In the genomic region with DNA sequence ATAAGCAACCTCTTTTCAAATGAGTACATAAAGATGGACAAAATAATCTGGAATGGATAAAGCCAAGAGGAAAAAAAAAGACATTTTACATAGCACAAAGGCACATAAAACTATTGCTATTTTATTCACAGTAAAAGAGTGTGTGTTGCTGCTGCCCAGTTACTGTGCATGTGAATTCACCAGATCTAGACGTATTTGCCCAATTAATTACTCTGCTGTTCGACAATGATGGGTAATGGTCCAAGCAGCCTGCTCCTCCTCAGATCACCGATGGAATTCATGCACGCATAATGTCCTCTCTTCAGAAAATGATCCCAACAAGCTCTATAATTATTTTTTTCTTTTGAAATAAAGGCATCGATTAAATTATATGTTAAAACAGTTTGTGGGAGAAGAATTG, we compare ENCODE assay signal across 29 cellular contexts.
DNase-seq lines count a peak whose midpoint lies in the region; TF ChIP-seq lines count a peak whose summit lies in the region.
"Had no signal": no experiment of that assay in that cellular context is flagged by ENCODE, and none has a peak within 500 bp of the region (broad histone marks: within the 10 kb centered on the region; RNA-seq: fewer than 3 reads in every experiment).

No MANE protein-coding gene starts in this region.

- H3K27me3 Mint-ChIP-seq in neural progenitor cell (ENCODE audit: insufficient read depth, low read depth), result no peaks in the 10 kb centered on the region
- peaks cover 16 to 21% of the 10 kb centered on the region in 2 donors for H3K27me3 Mint-ChIP-seq in CD4-positive, alpha-beta memory T cell

- H3K36me3 ChIP-seq in neural progenitor cell, result no peaks in the 10 kb centered on the region
- no peaks in the 10 kb centered on the region for H3K36me3 ChIP-seq in CD4-positive, alpha-beta memory T cell (ENCODE audit: insufficient read depth, low read length)
- no peaks in the 10 kb centered on the region for H3K36me3 ChIP-seq in transverse colon
- H3K36me3 ChIP-seq: HAP-1 had no signal

- WGBS in transverse colon (ENCODE audit: low coverage in 1 of 2), 2 donors, result 82 to 84% methylated on average over 4 to 5 of the region's 5 CpGs

- DNase-seq in NCI-H748 (lab: John Stamatoyannopoulos, UW; ENCODE audit: unreplicated experiment) (peak; percentile 14), NCI-H748 treated with DMSO at 0.1 percent for 48 hours (lab: John Stamatoyannopoulos, UW) (no peak), cerebellum (ENCODE audit: low spot score) (peak; percentile 31), neural progenitor cell (ENCODE audit: low spot score) (no peak), transverse colon (no peak), SKM-1 (lab: John Stamatoyannopoulos, UW; ENCODE audit: unreplicated experiment) (no peak)
- no peak for DNase-seq in CD4-positive, alpha-beta memory T cell
- DNase-seq: CD8-positive, alpha-beta memory T cell; DMS 273 treated with DMSO at 0.1 percent for 48 hours; DMS79; EL; GM23248; HFFc6; NCI-H1048; NCI-H1417 treated with DMSO at 0.1 percent for 48 hours; NCI-H187; NCI-H2081 treated with DMSO at 0.1 percent for 48 hours; NCI-H2171; NCI-H226; NCI-H510A; NCI-H774; PC-3 had no signal

- intact Hi-C loops in CD4-positive, alpha-beta memory T cell (cut with micrococcal nuclease), result no loop called here
- intact Hi-C loops in transverse colon (cut with DNase I; ENCODE audit: low total_unique reads), result no loop called here

- CTCF ChIA-PET in CD4-positive, alpha-beta memory T cell (lab: Charles Lee; ENCODE audit: partially characterized antibody), result interaction anchor here (1.1 to 1.2 kb wide), 2 partner anchors 920 kb away, joined by 3 read pairs; no protein-coding TSS in a partner anchor

- H3K4me2 ChIP-seq in neural progenitor cell, result peak overlapping the region; percentile 72
- H3K4me2 ChIP-seq: KMS-11, SK-N-SH had no signal

- in situ Hi-C loops in transverse colon (cut with MboI; ENCODE audit: low pct_ligation_motif_present in 1 of 4, low pct_unique_long_range_greater_than_20kb in 1 of 4, low sequenced_read_pairs in 3 of 4), result loop anchor here in 1 of 4 donors (10.0 kb wide), 1 partner anchor 915 kb away; no protein-coding TSS in a partner anchor

- peaks cover 11% of the 10 kb centered on the region for H3F3A ChIP-seq in neural progenitor cell (ENCODE audit: low read depth)

- H2AFZ ChIP-seq in neural progenitor cell (replicated peaks), result peak overlapping the region; percentile 73
- H2AFZ ChIP-seq: GM23248 had no signal

- peaks cover 25% of the 10 kb centered on the region for H3K4me1 ChIP-seq in neural progenitor cell
- no peaks in the 10 kb centered on the region for H3K4me1 ChIP-seq in CD4-positive, alpha-beta memory T cell (ENCODE audit: insufficient read depth, low read length)
- no peaks in the 10 kb centered on the region for H3K4me1 ChIP-seq in transverse colon
- H3K4me1 ChIP-seq: HAP-1 had no signal

- TF ChIP-seq CTCF in neural progenitor cell (IDR thresholded peaks at IDR 0.05) (no peak), transverse colon (IDR thresholded peaks at IDR 0.05) (no peak)

- H3K9ac ChIP-seq in neural progenitor cell, result no peak overlapping the region
- H3K9ac ChIP-seq: GM23248, KMS-11, SK-N-SH had no signal

- TF ChIP-seq POLR2A in transverse colon (IDR thresholded peaks at IDR 0.05), result no peak

- no peaks in the 10 kb centered on the region for H3K36me3 Mint-ChIP-seq in neural progenitor cell
- no peaks in the 10 kb centered on the region for H3K36me3 Mint-ChIP-seq in CD4-positive, alpha-beta memory T cell
- H3K36me3 Mint-ChIP-seq: CD8-positive, alpha-beta memory T cell; IgD-negative memory B cell had no signal

- no peaks in the 10 kb centered on the region for H4K20me1 ChIP-seq in neural progenitor cell (ENCODE audit: low read depth)

- no peak overlapping the region for H3K27ac ChIP-seq in neural progenitor cell
- H3K27ac ChIP-seq in CD4-positive, alpha-beta memory T cell (ENCODE audit: low read depth, low read length), result no peak overlapping the region
- no peak overlapping the region for H3K27ac ChIP-seq in transverse colon
- H3K27ac ChIP-seq: 22Rv1, C4-2B, GM23248, KMS-11 had no signal

- H3K4me3 Mint-ChIP-seq in neural progenitor cell, result no peak overlapping the region
- no peak overlapping the region for H3K4me3 Mint-ChIP-seq in CD4-positive, alpha-beta memory T cell
- H3K4me3 Mint-ChIP-seq: B cell; CD8-positive, alpha-beta memory T cell; HFFc6; IgD-negative memory B cell had no signal

- H3K27ac Mint-ChIP-seq in neural progenitor cell, result no peak overlapping the region
- H3K27ac Mint-ChIP-seq in CD4-positive, alpha-beta memory T cell, result no peak overlapping the region
- H3K27ac Mint-ChIP-seq: B cell; CD8-positive, alpha-beta memory T cell; HFFc6; IgD-negative memory B cell had no signal

- H3K9me3 Mint-ChIP-seq in neural progenitor cell, result no peaks in the 10 kb centered on the region
- H3K9me3 Mint-ChIP-seq in CD4-positive, alpha-beta memory T cell, result peaks cover 0 to 2% (median 0%) of the 10 kb centered on the region in 8 donors
- H3K9me3 Mint-ChIP-seq: HFFc6, IgD-negative memory B cell had no signal

- H3K79me2 ChIP-seq in neural progenitor cell (ENCODE audit: low read depth), result no peaks in the 10 kb centered on the region

- H3K27me3 ChIP-seq in neural progenitor cell (peaks cover 5% of the 10 kb centered on the region), transverse colon (peaks cover 28% of the 10 kb centered on the region)
- H3K27me3 ChIP-seq in CD4-positive, alpha-beta memory T cell (ENCODE audit: insufficient read depth, low read length), result no peaks in the 10 kb centered on the region

- POLR2A ChIA-PET in CD4-positive, alpha-beta memory T cell (lab: Charles Lee; ENCODE audit: partially characterized antibody), result no interaction called here

- H3K4me1 Mint-ChIP-seq in neural progenitor cell, result peaks cover 3% of the 10 kb centered on the region
- H3K4me1 Mint-ChIP-seq in CD4-positive, alpha-beta memory T cell, result peaks cover 0 to 2% (median 0%) of the 10 kb centered on the region in 4 donors
- H3K4me1 Mint-ChIP-seq: B cell; CD8-positive, alpha-beta memory T cell; IgD-negative memory B cell had no signal

- H3K4me3 ChIP-seq in neural progenitor cell, result no peak overlapping the region
- H3K4me3 ChIP-seq in CD4-positive, alpha-beta memory T cell (ENCODE audit: low read length in 2 of 2), result no peak overlapping the region
- H3K4me3 ChIP-seq in transverse colon, result no peak overlapping the region
- H3K4me3 ChIP-seq: GM23248, HAP-1 had no signal

- no peak for TF ChIP-seq EP300 in transverse colon (IDR thresholded peaks at IDR 0.05; ENCODE audit: low read depth)

- H3K9me3 ChIP-seq in neural progenitor cell (ENCODE audit: low read depth) (no peaks in the 10 kb centered on the region), transverse colon (no peaks in the 10 kb centered on the region)
- H3K9me3 ChIP-seq in CD4-positive, alpha-beta memory T cell (ENCODE audit: control insufficient read depth in 1 of 2, low read length in 2 of 2), result no peaks in the 10 kb centered on the region
- H3K9me3 ChIP-seq: HAP-1, SK-N-SH had no signal

Comparison
In these comparisons a context has a peak if more than half of its experiments do, and no peak if none do; other contexts are left out.
1. DNase-seq: peak in NCI-H748 (single experiment) and cerebellum (single experiment); none in NCI-H748 treated with DMSO at 0.1 percent for 48 hours (single experiment), neural progenitor cell (single experiment), CD4-positive, alpha-beta memory T cell (0 of 5), transverse colon (single experiment) and SKM-1 (single experiment).